In the genomic region with DNA sequence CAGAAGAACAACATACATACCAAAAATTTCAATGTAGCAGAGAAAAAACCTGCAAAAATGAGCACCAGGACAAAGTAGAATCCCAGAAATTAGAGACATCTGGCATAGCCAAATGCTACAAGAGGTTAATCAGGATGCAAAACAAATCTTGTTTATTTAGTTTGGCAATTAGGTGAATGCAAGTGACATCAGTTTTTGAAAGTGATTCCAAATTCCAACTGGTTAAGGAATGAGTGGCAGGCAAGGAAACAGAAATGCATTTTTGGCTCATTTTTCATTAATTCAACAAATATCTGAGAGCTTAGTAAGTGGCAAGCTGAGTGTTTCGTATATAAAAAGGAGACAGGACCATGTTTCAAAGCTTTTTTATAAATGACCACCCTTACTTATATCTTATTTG, we compare ENCODE assay signal across 15 cellular contexts. TPM values are rescaled to one million over a fixed set of nuclear protein-coding genes. Genes with fewer than 3 reads are reported as not detected.
A peak's percentile ranks its signal among the peaks of the same experiment; 100 is the strongest.
DNase-seq lines count a peak whose midpoint lies in the region; ATAC-seq and TF ChIP-seq lines count a peak whose summit lies in the region.
"Had no signal": no experiment of that assay in that cellular context is flagged by ENCODE, and none has a peak within 500 bp of the region (broad histone marks: within the 10 kb centered on the region; RNA-seq: fewer than 3 reads in every experiment).

No MANE protein-coding gene starts in this region.

- H3F3A ChIP-seq in GM23248 (ENCODE audit: insufficient read depth) = peaks cover 42% of the 10 kb centered on the region

- ATAC-seq in body of pancreas = no peak
- ATAC-seq: lower lobe of right lung had no signal

- H3K4me3 ChIP-seq in ACC112 (ENCODE audit: low read depth, low read length) (peak overlapping the region; percentile 24; the same call in 1 of the 2 replicates), GM23248 (peak overlapping the region; percentile 12; the same call in 1 of the 2 replicates), body of pancreas (no peak overlapping the region)
- H3K4me3 ChIP-seq: BLaER1, lower lobe of right lung, vagina had no signal

- DNase-seq in GM23248 (peak; percentile 74), amniotic epithelial cell (ENCODE audit: low read depth) (peak; percentile 19), hepatic stellate cell (ENCODE audit: low spot score) (peak; percentile 26), body of pancreas (no peak), NCI-H187 (lab: John Stamatoyannopoulos, UW) (no peak), GM19238 (ENCODE audit: insufficient read length, low spot score) (no peak), NCI-H748 (lab: John Stamatoyannopoulos, UW; ENCODE audit: unreplicated experiment) (no peak)
- DNase-seq: activated CD8-positive, alpha-beta memory T cell treated with anti-CD3 and anti-CD28 coated beads for 24 hours; effector CD4-positive, alpha-beta T cell; GDM1; lower lobe of right lung had no signal

- in situ Hi-C loops in GM23248 (cut with MboI) = no loop called here

- 3 to 8% methylated on average over 1 of the region's 1 CpG for WGBS in GM23248 (ENCODE audit: low coverage in 1 of 2, low lambda C conversion rate in 2 of 2, missing lambda C conversion rate in 2 of 2), 2 experiments
- 46 to 58% methylated on average over 1 of the region's 1 CpG for WGBS in body of pancreas, 2 donors

- no peaks in the 10 kb centered on the region for H3K9me2 ChIP-seq in GM23248 (ENCODE audit: insufficient read depth)

- intact Hi-C loops in body of pancreas (cut with DNase I) = no loop called here

- H3K27ac ChIP-seq in ACC112 (ENCODE audit: low read depth, low read length) (peak overlapping the region; percentile 64), GM23248 (peak overlapping the region; percentile 55), body of pancreas (no peak overlapping the region)
- H3K27ac ChIP-seq: BLaER1, HL-60, lower lobe of right lung, vagina had no signal

- peak overlapping the region; percentile 63 for H3K4me2 ChIP-seq in GM23248 (ENCODE audit: unreplicated experiment)
- H3K4me2 ChIP-seq: BLaER1 had no signal

- H3K9ac ChIP-seq in GM23248 = peak overlapping the region; percentile 8
- H3K9ac ChIP-seq: BLaER1 had no signal

- H3K4me1 ChIP-seq in ACC112 (ENCODE audit: control insufficient read depth, insufficient read depth, low read length, unreplicated experiment) (peaks cover 59% of the 10 kb centered on the region), GM23248 (ENCODE audit: insufficient read depth) (peaks cover 54% of the 10 kb centered on the region), body of pancreas (peaks cover 53% of the 10 kb centered on the region)

- TF ChIP-seq POLR2A in body of pancreas (IDR thresholded peaks at IDR 0.05) = no peak

- H4K20me1 ChIP-seq in GM23248 (ENCODE audit: insufficient read depth) = peaks cover 6% of the 10 kb centered on the region; the same call in 1 of the 2 replicates

- H3K79me2 ChIP-seq in ACC112 (ENCODE audit: control insufficient read depth, insufficient read depth, low read length, unreplicated experiment) (peaks cover 99% of the 10 kb centered on the region), GM23248 (ENCODE audit: insufficient read depth) (peaks cover 100% of the 10 kb centered on the region)

- H3K36me3 ChIP-seq in ACC112 (ENCODE audit: insufficient read depth, low read length) (no peaks in the 10 kb centered on the region), GM23248 (ENCODE audit: low read depth) (no peaks in the 10 kb centered on the region), body of pancreas (replicated peaks in 1 of 2; ENCODE audit: insufficient read depth in 1 of 2, low read depth in 2 of 2) (no peaks in the 10 kb centered on the region)
- H3K36me3 ChIP-seq: lower lobe of right lung, vagina had no signal

- no peak for TF ChIP-seq CTCF in body of pancreas (IDR thresholded peaks at IDR 0.05)

- H2AFZ ChIP-seq in ACC112 (ENCODE audit: low read length, unreplicated experiment) = no peak overlapping the region
- no peak overlapping the region for H2AFZ ChIP-seq in GM23248

- H3K27me3 ChIP-seq in ACC112 (ENCODE audit: insufficient read depth, low read length) (no peaks in the 10 kb centered on the region), GM23248 (replicated peaks; ENCODE audit: insufficient read depth) (no peaks in the 10 kb centered on the region), body of pancreas (no peaks in the 10 kb centered on the region)
- H3K27me3 ChIP-seq: BLaER1, vagina had no signal

- no peaks in the 10 kb centered on the region for H3K9me3 ChIP-seq in GM23248 (ENCODE audit: low read depth)
- no peaks in the 10 kb centered on the region for H3K9me3 ChIP-seq in body of pancreas
- H3K9me3 ChIP-seq: BLaER1, lower lobe of right lung, vagina had no signal

RNA-seq across cellular contexts. Expression of a gene that starts 21.3 kb away (rescaled TPM):
- 3.2 and 3.7 TPM in 2 replicates for total RNA-seq in GM23248 (2014; rRNA removed; shearing (Covaris generic))
- 18.8 and 19.4 TPM in 2 replicates for polyA plus RNA-seq in GM23248 (2016; fragmentation: Nextera tagmentation; extraction: Ambion mirVana)
- 10 to 100 TPM in 1 of 2 donors, 1 to 10 TPM in 1; 9.2 to 11.4 TPM for total RNA-seq in body of pancreas

RNA-seq across cellular contexts. Expression of a gene that starts 51.1 kb away (rescaled TPM):
- 178 and 185 TPM in 2 replicates for total RNA-seq in GM23248 (2014; rRNA removed; shearing (Covaris generic))
- 334 and 350 TPM in 2 replicates for polyA plus RNA-seq in GM23248 (2016; fragmentation: Nextera tagmentation; extraction: Ambion mirVana)
- 10 to 100 TPM; 77.6 to 84.7 TPM for total RNA-seq in body of pancreas

Comparison
In these comparisons a context has a peak if more than half of its experiments do, and no peak if none do; other contexts are left out.
1. H3K27ac ChIP-seq: peak in ACC112 (single experiment) and GM23248 (single experiment); none in body of pancreas (0 of 4).
2. H3K4me3 ChIP-seq: peak in ACC112 (single experiment) and GM23248 (single experiment); none in body of pancreas (0 of 2).
3. DNase-seq: peak in GM23248 (single experiment), amniotic epithelial cell (single experiment) and hepatic stellate cell (single experiment); none in body of pancreas (0 of 4), NCI-H187 (0 of 2), GM19238 (single experiment) and NCI-H748 (single experiment).